Comparison of ENCODE assay signal across 8 cellular contexts in the genomic region with DNA sequence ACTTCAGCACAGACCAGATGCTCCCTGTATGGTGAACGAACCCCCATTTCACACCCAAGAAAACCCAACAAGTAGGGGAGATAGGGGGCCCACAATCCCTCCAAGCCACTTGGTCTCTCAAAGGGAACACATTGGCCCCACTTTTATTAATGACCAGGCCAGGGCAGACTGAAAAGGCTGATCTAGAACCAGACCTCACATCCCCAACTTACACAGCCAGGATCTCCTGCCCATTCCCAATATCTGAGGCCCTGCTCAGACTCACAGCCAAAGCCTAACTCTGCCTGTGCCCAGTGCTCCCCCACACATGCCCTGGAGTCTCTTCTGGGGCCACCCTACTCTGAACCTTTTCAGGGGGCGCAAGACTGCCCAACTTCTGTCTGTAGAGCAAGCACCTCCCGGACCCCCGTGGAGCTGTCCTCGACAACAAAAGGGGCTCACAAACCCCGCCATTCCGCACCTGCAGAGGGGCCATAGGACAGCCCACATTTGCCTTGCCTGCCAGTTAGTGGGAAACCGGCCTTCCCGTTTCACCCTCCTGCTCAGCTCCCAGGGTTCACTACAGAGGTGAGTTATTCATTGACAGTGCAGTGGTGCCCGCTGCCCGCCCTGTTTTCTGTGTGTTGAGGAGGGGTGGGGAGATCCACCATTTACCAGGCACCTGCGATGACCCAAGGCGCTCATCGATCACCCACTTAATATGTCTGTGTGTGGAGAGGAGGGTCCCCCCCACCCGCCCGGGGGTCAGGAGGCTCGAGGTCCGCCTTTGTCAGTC. TPM values are rescaled to one million over a fixed set of nuclear protein-coding genes. Genes with fewer than 3 reads are reported as not detected.
A peak's percentile ranks its signal among the peaks of the same experiment; 100 is the strongest.
DNase-seq lines count a peak whose midpoint lies in the region; ATAC-seq and TF ChIP-seq lines count a peak whose summit lies in the region.

No MANE protein-coding gene starts in this region.

- H3K9me3 Mint-ChIP-seq in stimulated activated naive CD8-positive, alpha-beta T cell treated with anti-CD3 and anti-CD28 coated beads, Interleukin-15, Interleukin-2, amounts not matched to agents 100 ng/mL and 50 ng/mL, for 24 hours, result no peaks in the 10 kb centered on the region
- no peaks in the 10 kb centered on the region for H3K9me3 Mint-ChIP-seq in stimulated activated naive CD8-positive, alpha-beta T cell treated with anti-CD3 and anti-CD28 coated beads, Interleukin-15, amount 100 ng/mL, for 72 hours

- intact Hi-C loops in left colon (cut with DNase I, micrococcal nuclease), result no loop called here

- peaks cover 13% of the 10 kb centered on the region for H3K36me3 Mint-ChIP-seq in stimulated activated naive CD8-positive, alpha-beta T cell treated with anti-CD3 and anti-CD28 coated beads, Interleukin-15, Interleukin-2, amounts not matched to agents 100 ng/mL and 50 ng/mL, for 24 hours (ENCODE audit: low read depth)

- no peaks in the 10 kb centered on the region for H3K9me3 ChIP-seq in thymus (ENCODE audit: control insufficient read depth)

- peaks cover 9% of the 10 kb centered on the region for H3K4me1 ChIP-seq in thymus (ENCODE audit: control insufficient read depth, insufficient read depth, low read length)

- no peak for ATAC-seq in stimulated activated naive CD8-positive, alpha-beta T cell treated with anti-CD3 and anti-CD28 coated beads, Interleukin-15, amount 100 ng/mL, for 72 hours
- peak; percentile 74 for ATAC-seq in left colon
- no peak for ATAC-seq in stimulated activated naive CD8-positive, alpha-beta T cell treated with anti-CD3 and anti-CD28 coated beads, Interleukin-15, Interleukin-2, amounts not matched to agents 100 U/mL and 50 U/mL, for 24 hours

- H3K4me3 ChIP-seq in astrocyte of the cerebellum (ENCODE audit: low read depth, low read length) (peak overlapping the region; percentile 61), thymus (ENCODE audit: low read length) (peak overlapping the region; percentile 79)

- no peak overlapping the region for H3K27ac Mint-ChIP-seq in stimulated activated naive CD8-positive, alpha-beta T cell treated with anti-CD3 and anti-CD28 coated beads, Interleukin-15, Interleukin-2, amounts not matched to agents 100 ng/mL and 50 ng/mL, for 24 hours
- no peak overlapping the region for H3K27ac Mint-ChIP-seq in stimulated activated naive CD8-positive, alpha-beta T cell treated with anti-CD3 and anti-CD28 coated beads, Interleukin-15, amount 100 ng/mL, for 72 hours

- H3K4me1 Mint-ChIP-seq in stimulated activated naive CD8-positive, alpha-beta T cell treated with anti-CD3 and anti-CD28 coated beads, Interleukin-15, Interleukin-2, amounts not matched to agents 100 ng/mL and 50 ng/mL, for 24 hours (ENCODE audit: low read depth), result no peaks in the 10 kb centered on the region
- H3K4me1 Mint-ChIP-seq in stimulated activated naive CD8-positive, alpha-beta T cell treated with anti-CD3 and anti-CD28 coated beads, Interleukin-15, amount 100 ng/mL, for 72 hours, result peaks cover 16% of the 10 kb centered on the region

- H3K36me3 ChIP-seq in thymus (ENCODE audit: control insufficient read depth, insufficient read depth), result peaks cover 11% of the 10 kb centered on the region

- no peak for TF ChIP-seq CTCF in astrocyte of the cerebellum (IDR thresholded peaks at IDR 0.05; ENCODE audit: low read depth, low read length, missing control alignments)

- 63% methylated on average over 18 of the region's 18 CpGs for WGBS in thymus

- DNase-seq in stimulated activated naive CD8-positive, alpha-beta T cell treated with anti-CD3 and anti-CD28 coated beads, Interleukin-15, amount 100 ng/mL, for 72 hours, result no peak
- DNase-seq in astrocyte of the cerebellum (ENCODE audit: low read depth), result no peak
- peak; percentile 75 to 76 for DNase-seq in left colon
- no peak for DNase-seq in NOMO-1 (lab: John Stamatoyannopoulos, UW; ENCODE audit: unreplicated experiment in 2 of 2)
- no peak for DNase-seq in stimulated activated naive CD8-positive, alpha-beta T cell treated with anti-CD3 and anti-CD28 coated beads, Interleukin-15, Interleukin-2, amounts not matched to agents 100 U/mL and 50 U/mL, for 24 hours
- DNase-seq in T1000 (lab: John Stamatoyannopoulos, UW), result no peak

- H3K27me3 Mint-ChIP-seq in stimulated activated naive CD8-positive, alpha-beta T cell treated with anti-CD3 and anti-CD28 coated beads, Interleukin-15, Interleukin-2, amounts not matched to agents 100 ng/mL and 50 ng/mL, for 24 hours, result peaks cover 8% of the 10 kb centered on the region
- H3K27me3 Mint-ChIP-seq in stimulated activated naive CD8-positive, alpha-beta T cell treated with anti-CD3 and anti-CD28 coated beads, Interleukin-15, amount 100 ng/mL, for 72 hours, result peaks cover 27% of the 10 kb centered on the region

- peaks cover 4% of the 10 kb centered on the region for H3K27me3 ChIP-seq in thymus (ENCODE audit: control insufficient read depth, insufficient read depth)

- H3K4me3 Mint-ChIP-seq in stimulated activated naive CD8-positive, alpha-beta T cell treated with anti-CD3 and anti-CD28 coated beads, Interleukin-15, Interleukin-2, amounts not matched to agents 100 ng/mL and 50 ng/mL, for 24 hours, result peak overlapping the region; percentile 41
- H3K4me3 Mint-ChIP-seq in stimulated activated naive CD8-positive, alpha-beta T cell treated with anti-CD3 and anti-CD28 coated beads, Interleukin-15, amount 100 ng/mL, for 72 hours, result peak overlapping the region in 1 of 2 donors; percentile 5

- in situ Hi-C loops in astrocyte of the cerebellum (cut with HindIII; ENCODE audit: low sequenced_read_pairs), result loop anchor here (25.0 kb wide), 1 partner anchor 166 kb away; no protein-coding TSS in a partner anchor

- H3K27ac ChIP-seq in thymus (ENCODE audit: low read depth), result no peak overlapping the region

RNA-seq across cellular contexts. Expression of a gene that starts 1.6 kb away (rescaled TPM):
- total RNA-seq in left colon, result 100 to 1,000 TPM in 1 of 2 donors, 10 to 100 TPM in 1; 91.1 to 114 TPM
- polyA plus RNA-seq in thymus, result 112 TPM

RNA-seq across cellular contexts. Expression of a gene that starts 11.6 kb away (rescaled TPM):
- 10 to 100 TPM; 13.3 to 21.2 TPM for total RNA-seq in left colon
- polyA plus RNA-seq in thymus, result 14.1 TPM

RNA-seq across cellular contexts. Expression of a gene that starts 11.8 kb away (rescaled TPM):
- total RNA-seq in left colon, result 100 to 1,000 TPM; 165 to 192 TPM
- polyA plus RNA-seq in thymus, result 735 TPM

RNA-seq across cellular contexts. Expression of a gene that starts 18.3 kb away (rescaled TPM):
- 1 to 10 TPM; 3.8 to 4.4 TPM for total RNA-seq in left colon
- 8.4 TPM for polyA plus RNA-seq in thymus

RNA-seq across cellular contexts. Expression of a gene that starts 56.3 kb away (rescaled TPM):
- not detected for total RNA-seq in left colon
- polyA plus RNA-seq in thymus, result 0.07 TPM

Comparison
In these comparisons a context has a peak if more than half of its experiments do, and no peak if none do; other contexts are left out.
1. DNase-seq: peak in left colon (2 of 2); none in stimulated activated naive CD8-positive, alpha-beta T cell treated with anti-CD3 and anti-CD28 coated beads, Interleukin-15, amount 100 ng/mL, for 72 hours (0 of 2), astrocyte of the cerebellum (single experiment), NOMO-1 (0 of 2), stimulated activated naive CD8-positive, alpha-beta T cell treated with anti-CD3 and anti-CD28 coated beads, Interleukin-15, Interleukin-2, amounts not matched to agents 100 U/mL and 50 U/mL, for 24 hours (single experiment) and T1000 (single experiment).